ENCODE assay signal across 1 cellular context in the genomic region with DNA sequence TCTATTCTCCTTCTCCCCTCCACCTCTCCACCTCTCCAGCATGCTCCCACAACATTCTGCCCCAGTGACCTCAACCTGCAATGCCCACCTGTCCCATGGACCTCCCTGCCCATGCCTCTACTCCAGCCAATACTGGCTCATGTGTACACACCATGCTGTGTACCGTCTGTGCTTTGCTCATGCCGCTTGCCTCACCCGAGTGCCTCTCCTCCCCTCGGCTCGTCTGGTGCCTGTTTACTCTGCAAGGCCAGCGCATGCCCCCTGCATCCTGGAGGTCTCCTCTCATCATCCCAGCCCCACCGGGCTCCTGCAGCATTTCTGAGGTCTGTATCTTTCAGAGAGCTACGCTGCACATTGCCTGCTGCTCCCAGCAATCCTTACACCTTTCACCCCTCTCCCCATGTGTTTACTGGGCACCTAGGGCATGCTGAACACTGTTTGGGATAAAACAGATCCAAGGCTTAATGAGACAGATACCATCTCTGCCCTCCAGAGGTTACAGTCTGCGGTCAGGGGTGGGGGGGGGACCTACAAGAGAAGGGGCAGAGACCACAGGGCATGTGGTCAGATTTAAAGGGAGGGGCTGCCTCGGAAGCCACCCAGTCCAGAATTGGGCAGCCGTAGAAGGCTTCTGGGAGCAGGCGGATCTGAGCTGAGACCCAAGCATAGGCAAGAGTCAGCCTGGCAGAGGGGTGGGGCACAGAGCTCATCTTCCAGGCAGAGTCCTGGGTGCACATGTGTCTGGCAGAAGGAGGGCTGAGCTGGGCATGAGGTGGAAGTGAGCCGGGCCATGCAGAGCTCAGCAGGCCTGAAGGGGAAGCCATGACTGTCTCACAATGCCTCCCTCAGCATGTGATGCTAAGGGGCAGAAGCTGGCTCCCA.
TF ChIP-seq lines count a peak whose summit lies in the region.

No MANE protein-coding gene starts in this region.

TF ChIP-seq in K562, 482 proteins besides CTCF, POLR2A, EP300 and RAD21:
- TF ChIP-seq RBM22 (IDR thresholded peaks at IDR 0.05; ENCODE audit: low read depth, low read length, poor library complexity, severe bottlenecking) (no peak), ZNF766 (CRISPR knock-in tag; conservative IDR thresholded peaks at IDR 0.05) (no peak), NFIC (IDR thresholded peaks at IDR 0.05) (0 out of 2 replicates have a peak, but pooled peaks have one; percentile 41), THAP12 (CRISPR knock-in tag; IDR thresholded peaks at IDR 0.05) (peak; percentile 36; the same call in 1 of the 2 replicates)
- TF ChIP-seq, protein P1, sequence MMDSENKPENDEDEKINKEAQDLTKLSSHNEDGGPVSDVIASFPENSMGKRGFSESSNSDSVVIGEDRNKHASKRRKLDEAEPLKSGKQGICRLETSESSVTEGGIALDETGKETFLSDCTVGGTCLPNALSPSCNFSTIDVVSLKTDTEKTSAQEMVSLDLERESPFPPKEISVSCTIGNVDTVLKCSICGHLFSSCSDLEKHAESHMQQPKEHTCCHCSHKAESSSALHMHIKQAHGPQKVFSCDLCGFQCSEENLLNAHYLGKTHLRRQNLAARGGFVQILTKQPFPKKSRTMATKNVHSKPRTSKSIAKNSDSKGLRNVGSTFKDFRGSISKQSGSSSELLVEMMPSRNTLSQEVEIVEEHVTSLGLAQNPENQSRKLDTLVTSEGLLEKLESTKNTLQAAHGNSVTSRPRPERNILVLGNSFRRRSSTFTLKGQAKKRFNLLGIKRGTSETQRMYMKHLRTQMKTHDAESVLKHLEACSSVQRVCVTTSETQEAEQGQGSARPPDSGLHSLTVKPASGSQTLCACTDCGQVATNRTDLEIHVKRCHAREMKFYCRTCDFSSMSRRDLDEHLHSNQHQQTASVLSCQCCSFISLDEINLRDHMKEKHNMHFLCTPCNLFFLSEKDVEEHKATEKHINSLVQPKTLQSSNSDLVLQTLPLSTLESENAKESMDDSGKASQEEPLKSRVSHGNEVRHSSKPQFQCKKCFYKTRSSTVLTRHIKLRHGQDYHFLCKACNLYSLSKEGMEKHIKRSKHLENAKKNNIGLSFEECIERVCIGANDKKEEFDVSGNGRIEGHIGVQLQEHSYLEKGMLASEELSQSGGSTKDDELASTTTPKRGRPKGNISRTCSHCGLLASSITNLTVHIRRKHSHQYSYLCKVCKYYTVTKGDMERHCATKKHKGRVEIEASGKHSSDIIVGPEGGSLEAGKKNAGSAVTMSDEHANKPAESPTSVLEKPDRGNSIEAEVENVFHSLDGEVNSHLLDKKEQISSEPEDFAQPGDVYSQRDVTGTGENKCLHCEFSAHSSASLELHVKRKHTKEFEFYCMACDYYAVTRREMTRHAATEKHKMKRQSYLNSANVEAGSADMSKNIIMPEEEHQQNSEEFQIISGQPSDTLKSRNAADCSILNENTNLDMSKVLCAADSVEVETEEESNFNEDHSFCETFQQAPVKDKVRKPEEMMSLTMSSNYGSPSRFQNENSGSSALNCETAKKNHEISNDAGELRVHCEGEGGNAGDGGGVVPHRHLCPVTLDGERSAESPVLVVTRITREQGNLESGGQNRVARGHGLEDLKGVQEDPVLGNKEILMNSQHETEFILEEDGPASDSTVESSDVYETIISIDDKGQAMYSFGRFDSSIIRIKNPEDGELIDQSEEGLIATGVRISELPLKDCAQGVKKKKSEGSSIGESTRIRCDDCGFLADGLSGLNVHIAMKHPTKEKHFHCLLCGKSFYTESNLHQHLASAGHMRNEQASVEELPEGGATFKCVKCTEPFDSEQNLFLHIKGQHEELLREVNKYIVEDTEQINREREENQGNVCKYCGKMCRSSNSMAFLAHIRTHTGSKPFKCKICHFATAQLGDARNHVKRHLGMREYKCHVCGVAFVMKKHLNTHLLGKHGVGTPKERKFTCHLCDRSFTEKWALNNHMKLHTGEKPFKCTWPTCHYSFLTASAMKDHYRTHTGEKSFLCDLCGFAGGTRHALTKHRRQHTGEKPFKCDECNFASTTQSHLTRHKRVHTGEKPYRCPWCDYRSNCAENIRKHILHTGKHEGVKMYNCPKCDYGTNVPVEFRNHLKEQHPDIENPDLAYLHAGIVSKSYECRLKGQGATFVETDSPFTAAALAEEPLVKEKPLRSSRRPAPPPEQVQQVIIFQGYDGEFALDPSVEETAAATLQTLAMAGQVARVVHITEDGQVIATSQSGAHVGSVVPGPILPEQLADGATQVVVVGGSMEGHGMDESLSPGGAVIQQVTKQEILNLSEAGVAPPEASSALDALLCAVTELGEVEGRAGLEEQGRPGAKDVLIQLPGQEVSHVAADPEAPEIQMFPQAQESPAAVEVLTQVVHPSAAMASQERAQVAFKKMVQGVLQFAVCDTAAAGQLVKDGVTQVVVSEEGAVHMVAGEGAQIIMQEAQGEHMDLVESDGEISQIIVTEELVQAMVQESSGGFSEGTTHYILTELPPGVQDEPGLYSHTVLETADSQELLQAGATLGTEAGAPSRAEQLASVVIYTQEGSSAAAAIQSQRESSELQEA (IDR thresholded peaks at IDR 0.05; ENCODE audit: low read depth) = no peak
